Comparison of ENCODE assay signal across 1 cellular context in the genomic region with DNA sequence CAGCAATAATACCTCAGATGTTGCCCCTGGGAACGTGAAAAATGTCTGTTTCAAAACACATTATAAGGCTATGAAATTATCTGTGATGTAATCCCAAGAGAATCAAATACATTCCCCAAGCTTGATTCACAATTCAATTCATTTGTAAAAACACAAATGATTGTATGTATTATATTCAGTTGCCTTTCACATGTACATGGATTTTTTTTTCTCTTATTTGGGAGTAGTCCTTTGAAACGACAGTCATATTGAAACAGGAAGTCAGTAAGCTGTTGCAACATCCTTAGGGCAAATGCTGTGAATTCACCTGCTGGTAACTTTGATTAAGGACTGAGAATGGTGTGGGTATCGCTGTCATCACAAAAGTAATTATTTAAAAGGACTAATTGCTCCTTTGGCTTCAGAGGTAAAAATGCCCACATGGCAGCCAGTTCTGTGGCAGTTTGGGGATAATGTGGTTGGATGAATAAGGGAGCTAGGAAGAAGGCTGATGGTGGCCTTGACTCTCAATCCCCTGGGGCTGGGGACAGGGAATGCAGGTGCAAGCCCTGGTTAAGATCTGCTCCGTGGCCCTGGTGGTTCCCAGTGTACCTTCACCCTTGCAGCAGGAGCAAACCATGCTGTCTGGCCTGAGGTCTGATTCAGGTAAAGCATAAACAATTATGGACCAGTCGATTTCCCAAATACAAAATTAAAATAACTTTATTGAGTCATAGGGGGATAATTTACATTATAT.
TF ChIP-seq lines count a peak whose summit lies in the region.

No MANE protein-coding gene starts in this region.

TF ChIP-seq in HepG2, 621 proteins besides CTCF, POLR2A, EP300 and RAD21 (continued from another document):
- TF ChIP-seq, protein P1, sequence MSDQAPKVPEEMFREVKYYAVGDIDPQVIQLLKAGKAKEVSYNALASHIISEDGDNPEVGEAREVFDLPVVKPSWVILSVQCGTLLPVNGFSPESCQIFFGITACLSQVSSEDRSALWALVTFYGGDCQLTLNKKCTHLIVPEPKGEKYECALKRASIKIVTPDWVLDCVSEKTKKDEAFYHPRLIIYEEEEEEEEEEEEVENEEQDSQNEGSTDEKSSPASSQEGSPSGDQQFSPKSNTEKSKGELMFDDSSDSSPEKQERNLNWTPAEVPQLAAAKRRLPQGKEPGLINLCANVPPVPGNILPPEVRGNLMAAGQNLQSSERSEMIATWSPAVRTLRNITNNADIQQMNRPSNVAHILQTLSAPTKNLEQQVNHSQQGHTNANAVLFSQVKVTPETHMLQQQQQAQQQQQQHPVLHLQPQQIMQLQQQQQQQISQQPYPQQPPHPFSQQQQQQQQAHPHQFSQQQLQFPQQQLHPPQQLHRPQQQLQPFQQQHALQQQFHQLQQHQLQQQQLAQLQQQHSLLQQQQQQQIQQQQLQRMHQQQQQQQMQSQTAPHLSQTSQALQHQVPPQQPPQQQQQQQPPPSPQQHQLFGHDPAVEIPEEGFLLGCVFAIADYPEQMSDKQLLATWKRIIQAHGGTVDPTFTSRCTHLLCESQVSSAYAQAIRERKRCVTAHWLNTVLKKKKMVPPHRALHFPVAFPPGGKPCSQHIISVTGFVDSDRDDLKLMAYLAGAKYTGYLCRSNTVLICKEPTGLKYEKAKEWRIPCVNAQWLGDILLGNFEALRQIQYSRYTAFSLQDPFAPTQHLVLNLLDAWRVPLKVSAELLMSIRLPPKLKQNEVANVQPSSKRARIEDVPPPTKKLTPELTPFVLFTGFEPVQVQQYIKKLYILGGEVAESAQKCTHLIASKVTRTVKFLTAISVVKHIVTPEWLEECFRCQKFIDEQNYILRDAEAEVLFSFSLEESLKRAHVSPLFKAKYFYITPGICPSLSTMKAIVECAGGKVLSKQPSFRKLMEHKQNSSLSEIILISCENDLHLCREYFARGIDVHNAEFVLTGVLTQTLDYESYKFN (CRISPR knock-in tag; conservative IDR thresholded peaks at IDR 0.05), result 0 out of 2 replicates have a peak, but pooled peaks have one; percentile 12
- TF ChIP-seq KMT2B (CRISPR knock-in tag; IDR thresholded peaks at IDR 0.05) (0 out of 2 replicates have a peak, but pooled peaks have one; percentile 38), RFX5 (IDR thresholded peaks at IDR 0.05; ENCODE audit: low read depth, low read length) (no peak), HDAC2 (CRISPR knock-in tag; IDR thresholded peaks at IDR 0.05) (no peak), SALL1 (CRISPR knock-in tag; IDR thresholded peaks at IDR 0.05) (peak; percentile 50; the same call in 1 of the 2 replicates)
- TF ChIP-seq, protein P2, sequence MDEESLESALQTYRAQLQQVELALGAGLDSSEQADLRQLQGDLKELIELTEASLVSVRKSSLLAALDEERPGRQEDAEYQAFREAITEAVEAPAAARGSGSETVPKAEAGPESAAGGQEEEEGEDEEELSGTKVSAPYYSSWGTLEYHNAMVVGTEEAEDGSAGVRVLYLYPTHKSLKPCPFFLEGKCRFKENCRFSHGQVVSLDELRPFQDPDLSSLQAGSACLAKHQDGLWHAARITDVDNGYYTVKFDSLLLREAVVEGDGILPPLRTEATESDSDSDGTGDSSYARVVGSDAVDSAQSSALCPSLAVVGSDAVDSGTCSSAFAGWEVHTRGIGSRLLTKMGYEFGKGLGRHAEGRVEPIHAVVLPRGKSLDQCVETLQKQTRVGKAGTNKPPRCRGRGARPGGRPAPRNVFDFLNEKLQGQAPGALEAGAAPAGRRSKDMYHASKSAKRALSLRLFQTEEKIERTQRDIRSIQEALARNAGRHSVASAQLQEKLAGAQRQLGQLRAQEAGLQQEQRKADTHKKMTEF (CRISPR knock-in tag; IDR thresholded peaks at IDR 0.05), result 0 out of 2 replicates have a peak, but pooled peaks have one; percentile 35
- TF ChIP-seq, protein P3, sequence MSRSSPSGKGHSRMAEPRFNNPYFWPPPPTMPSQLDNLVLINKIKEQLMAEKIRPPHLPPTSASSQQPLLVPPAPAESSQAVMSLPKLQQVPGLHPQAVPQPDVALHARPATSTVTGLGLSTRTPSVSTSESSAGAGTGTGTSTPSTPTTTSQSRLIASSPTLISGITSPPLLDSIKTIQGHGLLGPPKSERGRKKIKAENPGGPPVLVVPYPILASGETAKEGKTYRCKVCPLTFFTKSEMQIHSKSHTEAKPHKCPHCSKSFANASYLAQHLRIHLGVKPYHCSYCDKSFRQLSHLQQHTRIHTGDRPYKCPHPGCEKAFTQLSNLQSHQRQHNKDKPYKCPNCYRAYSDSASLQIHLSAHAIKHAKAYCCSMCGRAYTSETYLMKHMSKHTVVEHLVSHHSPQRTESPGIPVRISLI (CRISPR knock-in tag; IDR thresholded peaks at IDR 0.05; ENCODE audit: borderline replicate concordance), result peak; percentile 65; the same call in 1 of the 2 replicates
